ENCODE assay signal across 31 cellular contexts in the genomic region with DNA sequence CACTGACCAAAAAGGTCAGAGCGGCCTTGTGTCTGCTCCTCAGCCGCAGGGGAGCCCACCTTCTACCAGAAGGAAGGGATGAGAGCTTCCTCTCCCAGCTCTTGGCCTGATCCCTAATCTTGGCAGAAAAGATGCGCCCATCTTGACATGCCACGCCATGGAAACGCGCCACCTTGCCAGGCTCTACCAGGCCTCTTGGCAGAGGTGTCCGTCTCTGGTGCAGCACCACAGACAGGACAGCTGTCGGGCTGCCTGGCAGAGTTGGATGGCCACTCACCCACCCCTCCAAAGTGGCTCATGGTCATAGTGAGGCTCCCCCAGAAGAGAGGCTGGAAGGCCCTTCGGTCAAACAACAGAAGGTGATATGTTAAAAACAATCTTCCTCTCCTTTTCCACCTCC.
"Had no signal": no experiment of that assay in that cellular context is flagged by ENCODE, and none has a peak within 500 bp of the region (broad histone marks: within the 10 kb centered on the region; RNA-seq: fewer than 3 reads in every experiment).

No MANE protein-coding gene starts in this region.

- H3K4me1 ChIP-seq: adrenal gland, Peyer's patch had no signal

- H3K27ac ChIP-seq: adrenal gland, body of pancreas, KMS-11, Peyer's patch, SJSA1 had no signal

- H3K9ac ChIP-seq: KMS-11, SK-N-SH had no signal

- H3K36me3 ChIP-seq: adrenal gland, Peyer's patch, SJSA1 had no signal

- H3K4me2 ChIP-seq: KMS-11, SK-N-SH had no signal

- ATAC-seq: activated CD4-positive, CD25-positive, alpha-beta regulatory T cell treated with anti-CD3 and anti-CD28 coated beads, Interleukin-2, amount 50 U/mL, for 24 hours; activated naive CD4-positive, alpha-beta T cell treated with anti-CD3 and anti-CD28 coated beads, Interleukin-2, amount 50 U/mL, for 72 hours; activated T-cell treated with anti-CD3 and anti-CD28 coated beads, Interleukin-2, amount 50 U/mL, for 72 hours; activated T-helper 17 cell treated with anti-CD3 and anti-CD28 coated beads, Interleukin-2, amount 50 U/mL, for 72 hours; body of pancreas; PC-3 had no signal

- H3K9me3 ChIP-seq: adrenal gland, body of pancreas, Peyer's patch, SJSA1, SK-N-SH had no signal

- DNase-seq: activated CD4-positive, alpha-beta memory T cell treated with anti-CD3 and anti-CD28 coated beads for 36 hours; activated CD4-positive, alpha-beta T cell treated with anti-CD3 and anti-CD28 coated beads for 4 hours; activated CD4-positive, alpha-beta T cell treated with anti-CD3 and anti-CD28 coated beads, Interleukin-2, amount 50 U/mL, for 1 hour; activated gamma-delta T cell treated with Interleukin-2 at 50 U/mL for 16 hours; activated naive CD4-positive, alpha-beta T cell treated with anti-CD3 and anti-CD28 coated beads for 36 hours; activated T-cell treated with anti-CD3 and anti-CD28 coated beads, Interleukin-2, amount 50 U/mL, for 1 hour; activated T-cell treated with anti-CD3 and anti-CD28 coated beads, Interleukin-2, amount 50 U/mL, for 72 hours; body of pancreas; central memory CD4-positive, alpha-beta T cell; MM.1S; MV-4-11; NCI-H1092; NCI-H1436 treated with DMSO at 0.1 percent for 48 hours; NCI-H1694 treated with DMSO at 0.1 percent for 48 hours; NCI-H2029; NCI-H2171; NCI-H510A; NCI-H526; NCI-H748 treated with DMSO at 0.1 percent for 48 hours; NK-92 treated with Interleukin-12 subunit alpha and Interleukin-12 subunit beta, amount 100 ng/mL, for 24 hours; PC-3; RPMI8226; SHP77 treated with DMSO at 0.1 percent for 48 hours; SK-N-SH had no signal

- H3K27me3 ChIP-seq: adrenal gland, body of pancreas, Peyer's patch, SJSA1 had no signal

- H3K4me3 ChIP-seq: adrenal gland, body of pancreas, Peyer's patch, SJSA1 had no signal
